Comparison of ENCODE assay signal across 14 cellular contexts in genomic region chr2:74297391-74297790, GRCh38.
DNase-seq lines count a peak whose midpoint lies in the region; ATAC-seq and TF ChIP-seq lines count a peak whose summit lies in the region.
"Had no signal": no experiment of that assay in that cellular context is flagged by ENCODE, and none has a peak within 500 bp of the region (broad histone marks: within the 10 kb centered on the region; RNA-seq: fewer than 3 reads in every experiment).

No MANE protein-coding gene starts in this region.

- peaks cover 2% of the 10 kb centered on the region for H3K9me3 Mint-ChIP-seq in memory B cell

- peak; percentile 45 for DNase-seq in GM13977 (ENCODE audit: low spot score)
- no peak for DNase-seq in memory B cell (ENCODE audit: low spot score in 2 of 2)
- DNase-seq in DMS 273 treated with DMSO at 0.1 percent for 48 hours (lab: John Stamatoyannopoulos, UW): no peak
- DNase-seq: activated CD8-positive, alpha-beta memory T cell treated with anti-CD3 and anti-CD28 coated beads for 24 hours; activated effector memory CD4-positive, alpha-beta T cell treated with Interleukin-2 at 50 U/mL for 16 hours; foreskin melanocyte; NCI-H1048; NCI-H2171 treated with DMSO at 0.1 percent for 48 hours; stimulated activated naive CD8-positive, alpha-beta T cell treated with anti-CD3 and anti-CD28 coated beads, Interleukin-15, Interleukin-2, amounts not matched to agents 100 U/mL and 50 U/mL, for 24 hours had no signal

- peak overlapping the region; percentile 19 for H3K27ac Mint-ChIP-seq in memory B cell

- H3K4me3 Mint-ChIP-seq in memory B cell: peak overlapping the region; percentile 34

- in situ Hi-C loops in GM13977 (cut with MboI; ENCODE audit: low pct_unique_long_range_greater_than_20kb, low sequenced_read_pairs, unreplicated experiment): no loop called here

- H3K36me3 Mint-ChIP-seq in memory B cell: peaks cover 14% of the 10 kb centered on the region

- H3K4me1 Mint-ChIP-seq in memory B cell: peaks cover 3% of the 10 kb centered on the region

- ATAC-seq in GM21360 (IDR thresholded peaks at IDR 0.05; ENCODE audit: unreplicated experiment) (peak; percentile 67), HG03378 (IDR thresholded peaks at IDR 0.05; ENCODE audit: unreplicated experiment) (peak; percentile 50), memory B cell (ENCODE audit: low read depth) (peak; percentile 90), GM21515 (IDR thresholded peaks at IDR 0.05; ENCODE audit: unreplicated experiment) (no peak), HG03520 (IDR thresholded peaks at IDR 0.05; ENCODE audit: unreplicated experiment) (no peak)
- ATAC-seq: SK-N-SH treated with all-trans-retinoic acid at 6 μM for 48 hours; stimulated activated naive CD8-positive, alpha-beta T cell treated with anti-CD3 and anti-CD28 coated beads, Interleukin-15, Interleukin-2, amounts not matched to agents 100 U/mL and 50 U/mL, for 24 hours had no signal

- H3K27me3 Mint-ChIP-seq in memory B cell: no peaks in the 10 kb centered on the region

- TF ChIP-seq CTCF in GM13977 (IDR thresholded peaks at IDR 0.05; ENCODE audit: extremely low read depth, insufficient read depth, missing control alignments): no peak

Comparison
In these comparisons a context has a peak if more than half of its experiments do, and no peak if none do; other contexts are left out.
1. ATAC-seq: peak in GM21360 (single experiment), HG03378 (single experiment) and memory B cell (single experiment); none in GM21515 (single experiment) and HG03520 (single experiment).